In the genomic region with DNA sequence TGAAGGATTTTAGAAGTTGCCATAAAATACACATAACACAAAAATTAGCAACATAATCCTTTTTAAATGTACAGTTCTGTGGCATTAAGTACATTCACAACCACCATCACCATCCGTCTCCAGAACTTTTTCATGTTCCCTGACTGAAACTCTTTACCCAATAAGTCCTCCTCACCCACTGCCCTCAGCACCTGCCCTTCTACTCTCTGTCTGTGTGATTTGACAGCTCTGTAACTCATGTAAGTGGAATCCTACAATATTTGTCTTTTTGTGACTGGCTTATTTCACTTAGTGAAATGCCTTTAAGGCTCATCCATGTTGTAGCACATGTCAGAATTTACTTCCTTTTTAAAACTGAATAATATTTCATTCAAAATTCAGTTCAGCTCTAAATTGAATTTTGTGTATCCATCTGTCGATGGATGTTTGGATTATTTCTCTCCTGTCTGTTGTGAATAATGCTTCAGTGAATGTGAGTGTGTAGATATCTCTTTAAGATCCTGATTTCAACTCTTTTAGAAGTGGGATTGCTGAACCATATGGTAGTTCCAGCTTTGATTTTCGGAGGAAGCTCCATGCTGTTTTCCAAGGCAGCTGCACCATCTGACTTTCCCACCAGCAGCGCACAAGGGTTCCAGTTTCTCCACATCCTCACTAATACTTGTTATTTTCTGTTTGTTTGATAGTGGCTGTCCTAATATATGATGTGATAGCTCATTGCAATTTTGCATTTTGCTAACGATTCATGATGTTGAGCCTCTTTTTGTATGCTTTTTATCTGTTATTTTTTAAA, we compare ENCODE assay signal across 17 cellular contexts. TPM values are rescaled to one million over a fixed set of nuclear protein-coding genes. Genes with fewer than 3 reads are reported as not detected.
DNase-seq lines count a peak whose midpoint lies in the region; ATAC-seq and TF ChIP-seq lines count a peak whose summit lies in the region.
"Had no signal": no experiment of that assay in that cellular context is flagged by ENCODE, and none has a peak within 500 bp of the region (broad histone marks: within the 10 kb centered on the region; RNA-seq: fewer than 3 reads in every experiment).

No MANE protein-coding gene starts in this region.

- H3K36me3 ChIP-seq in heart left ventricle (peaks cover 0 to 5% (median 0%) of the 10 kb centered on the region in 9 donors), esophagus muscularis mucosa (no peaks in the 10 kb centered on the region), aorta (ENCODE audit: control insufficient read depth in 1 of 2, insufficient read depth in 2 of 2, low read length in 1 of 2) (no peaks in the 10 kb centered on the region)
- H3K36me3 ChIP-seq: SJCRH30 had no signal

- peak overlapping the region; percentile 30 for H3K27ac Mint-ChIP-seq in stimulated activated memory B cell treated with anti-CD40 and anti-IgM and Interleukin-4, amounts not matched to agents 10 μg/mL and 1 μg/mL and 100 μg/mL, for 72 hours
- H3K27ac Mint-ChIP-seq: endodermal cell had no signal

- H3K27ac ChIP-seq in heart left ventricle (peak overlapping the region in 11 of 12 donors; percentile 48 to 98 (median 93)), esophagus muscularis mucosa (replicated peaks in 1 of 4) (peak overlapping the region; percentile 41 to 94 (median 78)), aorta (ENCODE audit: low read depth in 1 of 2, low read length in 2 of 2) (no peak overlapping the region)
- H3K27ac ChIP-seq: SJCRH30 had no signal

- peaks cover 35% of the 10 kb centered on the region for H3K36me3 Mint-ChIP-seq in stimulated activated memory B cell treated with anti-CD40 and anti-IgM and Interleukin-4, amounts not matched to agents 10 μg/mL and 1 μg/mL and 100 μg/mL, for 72 hours

- TF ChIP-seq CTCF in heart left ventricle (IDR thresholded peaks at IDR 0.05) (no peak), esophagus muscularis mucosa (IDR thresholded peaks at IDR 0.05) (no peak)

- TF ChIP-seq POLR2A in heart left ventricle (IDR thresholded peaks at IDR 0.05) (no peak), esophagus muscularis mucosa (IDR thresholded peaks at IDR 0.05; ENCODE audit: low read depth) (no peak)

- intact Hi-C loops in heart left ventricle (cut with DNase I), result loop anchor here in 9 of 10 donors (2.0 to 10.0 kb wide), 8 partner anchors 47 to 207 kb away; a partner anchor contains a TSS
- intact Hi-C loops in left cardiac atrium (cut with DNase I), result loop anchor here (5.0 to 10.0 kb wide), 2 partner anchors 48 to 205 kb away; a partner anchor contains a TSS
- intact Hi-C loops in esophagus muscularis mucosa (cut with DNase I), result loop anchor here (5.0 kb wide), 3 partner anchors 48 to 207 kb away; a partner anchor contains a TSS
- intact Hi-C loops in aorta (cut with DNase I), result loop anchor here (5.0 to 10.0 kb wide), 3 partner anchors 95 to 207 kb away; a partner anchor contains a TSS

- no peak for DNase-seq in heart left ventricle
- no peak for DNase-seq in left cardiac atrium
- peak; percentile 46 to 79 for DNase-seq in NCI-H524 (lab: John Stamatoyannopoulos, UW)
- no peak for DNase-seq in esophagus muscularis mucosa (ENCODE audit: extremely low spot score)
- DNase-seq in occipital lobe (lab: John Stamatoyannopoulos, UW), result no peak
- no peak for DNase-seq in aorta
- DNase-seq: activated T-cell treated with anti-CD3 and anti-CD28 coated beads for 4 hours, Caco-2, endodermal cell, foreskin melanocyte, NCI-H1417 treated with DMSO at 0.1 percent for 48 hours, T1000 had no signal

- H3K27me3 ChIP-seq in heart left ventricle (no peaks in the 10 kb centered on the region), esophagus muscularis mucosa (no peaks in the 10 kb centered on the region), aorta (ENCODE audit: control insufficient read depth in 1 of 2, insufficient read depth in 2 of 2, low read length in 1 of 2) (no peaks in the 10 kb centered on the region)
- H3K27me3 ChIP-seq: SJCRH30 had no signal

- no peaks in the 10 kb centered on the region for H3K27me3 Mint-ChIP-seq in stimulated activated memory B cell treated with anti-CD40 and anti-IgM and Interleukin-4, amounts not matched to agents 10 μg/mL and 1 μg/mL and 100 μg/mL, for 72 hours

- H3K9me3 Mint-ChIP-seq in stimulated activated memory B cell treated with anti-CD40 and anti-IgM and Interleukin-4, amounts not matched to agents 10 μg/mL and 1 μg/mL and 100 μg/mL, for 72 hours, result no peaks in the 10 kb centered on the region
- H3K9me3 Mint-ChIP-seq: endodermal cell had no signal

- peaks cover 71% of the 10 kb centered on the region for H3K4me1 Mint-ChIP-seq in stimulated activated memory B cell treated with anti-CD40 and anti-IgM and Interleukin-4, amounts not matched to agents 10 μg/mL and 1 μg/mL and 100 μg/mL, for 72 hours

- ATAC-seq in heart left ventricle (no peak), left cardiac atrium (no peak), GM21390 (IDR thresholded peaks at IDR 0.05; ENCODE audit: unreplicated experiment) (no peak), aorta (ENCODE audit: low FRiP score) (no peak)
- ATAC-seq in stimulated activated memory B cell treated with anti-CD40 and anti-IgM and Interleukin-4, amounts not matched to agents 10 μg/mL and 1 μg/mL and 100 μg/mL, for 72 hours, result no peak
- ATAC-seq: GM12878, left lobe of liver had no signal

- no peak for TF ChIP-seq EP300 in esophagus muscularis mucosa (IDR thresholded peaks at IDR 0.05)

- H3K4me3 ChIP-seq in heart left ventricle (no peak overlapping the region), esophagus muscularis mucosa (no peak overlapping the region), aorta (ENCODE audit: low read length in 2 of 2) (no peak overlapping the region)
- H3K4me3 ChIP-seq: GM12878, SJCRH30 had no signal

- no peak overlapping the region for H3K4me3 Mint-ChIP-seq in stimulated activated memory B cell treated with anti-CD40 and anti-IgM and Interleukin-4, amounts not matched to agents 10 μg/mL and 1 μg/mL and 100 μg/mL, for 72 hours
- H3K4me3 Mint-ChIP-seq: endodermal cell had no signal

- 60 to 70% (median 64%) methylated on average over 5 of the region's 5 CpGs for WGBS in heart left ventricle, 4 donors
- 72% methylated on average over 5 of the region's 5 CpGs for WGBS in esophagus muscularis mucosa
- WGBS in aorta, 2 donors, result 68 to 70% methylated on average over 5 of the region's 5 CpGs

- H3K4me1 ChIP-seq in heart left ventricle (peaks cover 0 to 70% (median 56%) of the 10 kb centered on the region in 12 donors), esophagus muscularis mucosa (peaks cover 47 to 62% (median 54%) of the 10 kb centered on the region in 4 donors), aorta (ENCODE audit: control insufficient read depth in 1 of 2, insufficient read depth in 2 of 2, low read length in 2 of 2) (peaks cover 0 to 3% of the 10 kb centered on the region in 2 donors)

- H3K9me3 ChIP-seq in heart left ventricle, result peaks cover 0 to 8% (median 0%) of the 10 kb centered on the region in 12 donors
- no peaks in the 10 kb centered on the region for H3K9me3 ChIP-seq in esophagus muscularis mucosa
- H3K9me3 ChIP-seq in aorta (ENCODE audit: control insufficient read depth, low read length), result no peaks in the 10 kb centered on the region
- H3K9me3 ChIP-seq: Caco-2, SJCRH30 had no signal

RNA-seq across cellular contexts. Expression of a gene that starts 4.2 kb away (rescaled TPM):
- total RNA-seq in heart left ventricle, result 100 to 1,000 TPM in 3 of 9 donors, 10 to 100 TPM in 6; 58.7 to 139 (median 86.7) TPM
- 100 to 1,000 TPM; 131 to 200 TPM for polyA plus RNA-seq in heart left ventricle
- 100 to 1,000 TPM; 110 to 127 TPM for total RNA-seq in left cardiac atrium
- 10 to 100 TPM; 39.0 to 44.1 (median 43.5) TPM for total RNA-seq in esophagus muscularis mucosa
- total RNA-seq in occipital lobe, result 43.7 TPM
- 10 to 100 TPM; 68.8 to 69.8 TPM for total RNA-seq in aorta
- polyA plus RNA-seq in aorta, result 100 to 1,000 TPM in 1 of 2 donors, 10 to 100 TPM in 1; 25.5 to 111 TPM

RNA-seq across cellular contexts. Expression of a gene that starts 48.2 kb away (rescaled TPM):
- total RNA-seq in heart left ventricle, result 100 to 1,000 TPM; 172 to 450 (median 233) TPM
- polyA plus RNA-seq in heart left ventricle, result 100 to 1,000 TPM; 144 to 227 TPM
- total RNA-seq in left cardiac atrium, result 100 to 1,000 TPM; 103 to 152 TPM
- total RNA-seq in esophagus muscularis mucosa, result 100 to 1,000 TPM; 398 to 632 (median 462) TPM
- total RNA-seq in occipital lobe, result 72.1 TPM
- 10 to 100 TPM; 92.8 to 95.2 TPM for total RNA-seq in aorta
- 100 to 1,000 TPM in 1 of 2 donors, 10 to 100 TPM in 1; 37.9 to 143 TPM for polyA plus RNA-seq in aorta

Comparison
In these comparisons a context has a peak if more than half of its experiments do, and no peak if none do; other contexts are left out.
1. DNase-seq: peak in NCI-H524 (2 of 2); none in heart left ventricle (0 of 5), left cardiac atrium (single experiment), esophagus muscularis mucosa (single experiment), occipital lobe (single experiment) and aorta (0 of 2).
2. H3K27ac ChIP-seq: peak in heart left ventricle (11 of 12) and esophagus muscularis mucosa (4 of 4); none in aorta (0 of 2).